Comparison of ENCODE assay signal across 8 cellular contexts in the genomic region with DNA sequence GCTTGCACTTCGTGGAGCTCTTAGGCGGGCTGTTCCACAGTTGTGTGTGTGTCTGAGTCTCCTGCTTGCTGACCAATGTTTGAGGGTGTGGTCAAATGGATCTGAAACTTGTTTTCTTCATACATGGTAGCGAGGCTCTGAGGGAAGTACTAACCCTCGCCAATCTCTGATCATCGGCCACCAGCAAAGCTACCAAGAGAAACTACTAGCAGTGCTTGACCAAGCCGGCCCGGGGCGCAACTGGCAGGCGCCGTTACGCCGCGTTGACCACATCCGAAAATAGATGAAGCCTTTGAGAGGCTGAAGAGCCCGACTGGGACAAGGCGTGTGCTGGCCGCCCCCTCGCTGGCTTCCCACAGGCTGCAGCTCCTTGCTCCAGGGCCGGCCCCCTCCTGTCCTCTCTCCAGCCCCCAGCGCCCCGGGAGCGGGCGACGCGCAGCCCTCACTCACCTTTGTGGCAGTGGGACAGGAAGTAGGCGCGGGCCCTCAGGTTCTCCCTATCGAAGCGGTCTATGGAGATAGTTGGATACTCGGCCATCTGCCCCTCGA. TPM values are rescaled to one million over a fixed set of nuclear protein-coding genes. Genes with fewer than 3 reads are reported as not detected.
DNase-seq lines count a peak whose midpoint lies in the region; ATAC-seq and TF ChIP-seq lines count a peak whose summit lies in the region.

No MANE protein-coding gene starts in this region.

- no peaks in the 10 kb centered on the region for H3K9me3 ChIP-seq in iPS-18c (ENCODE audit: control insufficient read depth, insufficient read depth, low read length)
- H3K9me3 ChIP-seq in skeletal muscle tissue (ENCODE audit: control insufficient read depth in 3 of 3, low read length in 3 of 3), result no peaks in the 10 kb centered on the region

- TF ChIP-seq CTCF in GM12865 (IDR thresholded peaks at IDR 0.05; ENCODE audit: insufficient read depth, low read depth, low read length, missing control alignments), result no peak

- DNase-seq in 8988T (peak; percentile 51), GM12865 (ENCODE audit: low read depth) (peak; percentile 86), NCI-H146 (lab: John Stamatoyannopoulos, UW) (peak; percentile 80), astrocyte of the hippocampus (ENCODE audit: low read depth, low spot score) (peak; percentile 79), DMS79 (lab: John Stamatoyannopoulos, UW) (no peak)

- peaks cover 0 to 5% (median 0%) of the 10 kb centered on the region in 3 donors for H3K36me3 ChIP-seq in skeletal muscle tissue (ENCODE audit: control insufficient read depth in 3 of 3, insufficient read depth in 3 of 3, low read length in 3 of 3)

- ATAC-seq in HG02610 (IDR thresholded peaks at IDR 0.05; ENCODE audit: unreplicated experiment), result peak; percentile 20

- H3K4me1 ChIP-seq in skeletal muscle tissue (ENCODE audit: control insufficient read depth in 3 of 3, insufficient read depth in 3 of 3, low read length in 3 of 3), result peaks cover 13 to 19% (median 14%) of the 10 kb centered on the region in 3 donors

- peak overlapping the region; percentile 76 for H3K4me3 ChIP-seq in GM12865 (ENCODE audit: low read depth, low read length)
- H3K4me3 ChIP-seq in iPS-18c (ENCODE audit: insufficient read depth, low read depth, low read length), result peak overlapping the region; percentile 81
- peak overlapping the region; percentile 97 to 98 (median 98) for H3K4me3 ChIP-seq in skeletal muscle tissue (ENCODE audit: low read length in 3 of 3)

- peak overlapping the region; percentile 62 to 87 (median 84) for H3K9ac ChIP-seq in skeletal muscle tissue (ENCODE audit: low read depth in 1 of 3, low read length in 3 of 3)

- H3K27ac ChIP-seq in skeletal muscle tissue (ENCODE audit: low read depth, low read length), result peak overlapping the region; percentile 69

- H3K27me3 ChIP-seq in skeletal muscle tissue (ENCODE audit: control insufficient read depth in 3 of 3, insufficient read depth in 3 of 3, low read length in 3 of 3), result no peaks in the 10 kb centered on the region

RNA-seq across cellular contexts. Expression of a gene that starts 0.4 kb away (rescaled TPM):
- total RNA-seq in skeletal muscle tissue, result 4.7 TPM

RNA-seq across cellular contexts. Expression of a gene that starts 5.7 kb away (rescaled TPM):
- not detected for total RNA-seq in skeletal muscle tissue
